1 cellular context compared by ENCODE assay signal in genomic region chr4:38728651-38729141, GRCh38.
A peak's percentile ranks its signal among the peaks of the same experiment; 100 is the strongest.
TF ChIP-seq lines count a peak whose summit lies in the region.

No MANE protein-coding gene starts in this region.

TF ChIP-seq in HepG2, 621 proteins besides CTCF, POLR2A, EP300 and RAD21 (continued from another document and continues in another):
- TF ChIP-seq ZXDC (CRISPR knock-in tag; IDR thresholded peaks at IDR 0.05) (no peak), ZNF570 (CRISPR knock-in tag; IDR thresholded peaks at IDR 0.05; ENCODE audit: borderline replicate concordance) (no peak), BHLHE40 (IDR thresholded peaks at IDR 0.05; ENCODE audit: low read length) (no peak), ZNF614 (CRISPR knock-in tag; IDR thresholded peaks at IDR 0.05; ENCODE audit: borderline replicate concordance) (no peak), ZBTB39 (CRISPR knock-in tag; IDR thresholded peaks at IDR 0.05) (no peak), HNF4G (IDR thresholded peaks at IDR 0.05; ENCODE audit: borderline replicate concordance, low read depth, low read length) (no peak), HNF4G (CRISPR knock-in tag; IDR thresholded peaks at IDR 0.05; ENCODE audit: borderline replicate concordance, low read depth) (no peak), ZNF841 (CRISPR knock-in tag; IDR thresholded peaks at IDR 0.05; ENCODE audit: borderline replicate concordance) (no peak), ZC3H13 (CRISPR knock-in tag; IDR thresholded peaks at IDR 0.05) (no peak), SNAPC4 (CRISPR knock-in tag; IDR thresholded peaks at IDR 0.05) (no peak), ZBTB42 (CRISPR knock-in tag; IDR thresholded peaks at IDR 0.05) (no peak), SMARCC2 (IDR thresholded peaks at IDR 0.05) (no peak), ZKSCAN5 (CRISPR knock-in tag; IDR thresholded peaks at IDR 0.05) (no peak), SIN3B (IDR thresholded peaks at IDR 0.05; ENCODE audit: low read length) (no peak), ZNF3 (CRISPR knock-in tag; IDR thresholded peaks at IDR 0.05) (no peak), SOX6 (IDR thresholded peaks at IDR 0.05) (no peak), SOX6 (CRISPR knock-in tag; IDR thresholded peaks at IDR 0.05) (peak; percentile 39; the same call in 1 of the 2 replicates), PRDM15 (CRISPR knock-in tag; IDR thresholded peaks at IDR 0.05) (no peak), ATF4 (CRISPR knock-in tag; IDR thresholded peaks at IDR 0.05) (no peak), ZFP37 (CRISPR knock-in tag; IDR thresholded peaks at IDR 0.05; ENCODE audit: borderline replicate concordance) (no peak), ISL2 (CRISPR knock-in tag; IDR thresholded peaks at IDR 0.05) (no peak), SOX13 (IDR thresholded peaks at IDR 0.05) (no peak), SOX13 (CRISPR knock-in tag; conservative IDR thresholded peaks at IDR 0.05 in 1 of 2, IDR thresholded peaks at IDR 0.05 in 1 of 2) (peak in 1 of 2 experiments; percentile 36; a peak in 1 of 4 replicates), ATF1 (CRISPR knock-in tag; IDR thresholded peaks at IDR 0.05) (no peak), STAG1 (CRISPR knock-in tag; IDR thresholded peaks at IDR 0.05) (peak; percentile 60), FOXA3 (CRISPR knock-in tag; IDR thresholded peaks at IDR 0.05) (0 out of 2 replicates have a peak, but pooled peaks have one; percentile 12), IKZF1 (IDR thresholded peaks at IDR 0.05) (no peak), ZNF180 (CRISPR knock-in tag; IDR thresholded peaks at IDR 0.05; ENCODE audit: borderline replicate concordance, low read depth) (no peak), BATF2 (CRISPR knock-in tag; IDR thresholded peaks at IDR 0.05) (no peak), ZNF589 (CRISPR knock-in tag; conservative IDR thresholded peaks at IDR 0.05) (no peak), CBX2 (IDR thresholded peaks at IDR 0.05; ENCODE audit: low read depth, low read length) (no peak), CBX2 (CRISPR knock-in tag; IDR thresholded peaks at IDR 0.05; ENCODE audit: low read depth) (no peak), HNF4A (CRISPR knock-in tag; IDR thresholded peaks at IDR 0.05) (0 out of 2 replicates have a peak, but pooled peaks have one; percentile 13), ZNF281 (CRISPR knock-in tag; IDR thresholded peaks at IDR 0.05; ENCODE audit: borderline replicate concordance) (no peak), TBP (CRISPR knock-in tag; IDR thresholded peaks at IDR 0.05) (no peak), ONECUT2 (CRISPR knock-in tag; IDR thresholded peaks at IDR 0.05) (no peak), ZNF547 (CRISPR knock-in tag; IDR thresholded peaks at IDR 0.05) (no peak), ZNF230 (CRISPR knock-in tag; IDR thresholded peaks at IDR 0.05) (no peak), ZSCAN5A (CRISPR knock-in tag; IDR thresholded peaks at IDR 0.05; ENCODE audit: borderline replicate concordance) (no peak), PRMT3 (CRISPR knock-in tag; IDR thresholded peaks at IDR 0.05; ENCODE audit: borderline replicate concordance, low read depth) (no peak), ZNF225 (CRISPR knock-in tag; IDR thresholded peaks at IDR 0.05) (no peak)
